30 cellular contexts compared by ENCODE assay signal in the genomic region with DNA sequence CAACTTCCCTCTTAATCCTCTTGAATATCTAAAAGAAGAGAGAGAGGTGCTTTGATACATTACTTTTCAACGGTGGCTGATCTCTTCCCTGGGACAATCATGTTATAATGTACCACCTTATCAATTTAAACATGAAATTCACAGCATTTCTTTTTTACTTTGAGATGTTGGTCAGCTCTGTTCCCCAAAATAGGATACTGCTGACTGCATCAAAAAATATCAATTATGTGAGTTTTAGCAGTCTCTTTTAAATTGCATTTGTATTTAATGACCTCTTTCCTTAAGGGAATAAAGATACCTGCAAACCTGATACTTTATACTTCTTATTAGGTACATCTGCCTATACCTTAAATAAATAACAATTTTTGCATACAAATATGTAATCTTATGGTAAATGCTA. TPM values are rescaled to one million over a fixed set of nuclear protein-coding genes. Genes with fewer than 3 reads are reported as not detected.
"Had no signal": no experiment of that assay in that cellular context is flagged by ENCODE, and none has a peak within 500 bp of the region (broad histone marks: within the 10 kb centered on the region; RNA-seq: fewer than 3 reads in every experiment).

No MANE protein-coding gene starts in this region.

- H3K27ac Mint-ChIP-seq: stimulated activated effector memory CD8-positive, alpha-beta T cell treated with anti-CD3 and anti-CD28 coated beads, Interleukin-12 subunit alpha, Interleukin-12 subunit beta, amount 100 ng/mL, for 72 hours; stimulated activated memory B cell treated with anti-CD40 and anti-IgM and Interleukin-4, amounts not matched to agents 10 μg/mL and 1 μg/mL and 100 μg/mL, for 72 hours; stimulated activated naive B cell treated with anti-CD40 and anti-IgM and Interleukin-4, amounts not matched to agents 10 μg/mL and 1 μg/mL and 100 μg/mL, for 72 hours; stimulated activated naive CD8-positive, alpha-beta T cell treated with anti-CD3 and anti-CD28 coated beads, Interleukin-15, amount 100 ng/mL, for 72 hours; stimulated activated naive CD8-positive, alpha-beta T cell treated with anti-CD3 and anti-CD28 coated beads, Interleukin-15, Interleukin-2, amounts not matched to agents 100 ng/mL and 50 ng/mL, for 24 hours had no signal

- DNase-seq: stimulated activated CD4-positive, alpha-beta T cell treated with anti-CD3 and anti-CD28 coated beads, Interleukin-2, amount 100 ng/mL, for 48 hours; stimulated activated CD4-positive, alpha-beta T cell treated with anti-CD3 and anti-CD28 coated beads, Interleukin-4, amount 100 ng/mL, for 1 hour; stimulated activated CD4-positive, alpha-beta T cell treated with anti-CD3 and anti-CD28 coated beads, Interleukin-4, amount 100 ng/mL, for 24 hours; stimulated activated CD4-positive, alpha-beta T cell treated with anti-CD3 and anti-CD28 coated beads, Interleukin-4, amount 100 ng/mL, for 4 hours; stimulated activated CD8-positive, alpha-beta memory T cell treated with anti-CD3 and anti-CD28 coated beads, Interleukin-4, amount 100 ng/mL, for 48 hours; stimulated activated naive B cell treated with anti-CD40 and anti-IgM and Interleukin-4, amounts not matched to agents 10 μg/mL and 1 μg/mL and 100 μg/mL, for 72 hours; stimulated activated naive CD4-positive, alpha-beta T cell; stimulated activated naive CD4-positive, alpha-beta T cell treated with Interleukin-2 at 50 U/mL for 16 hours; stimulated activated naive CD8-positive, alpha-beta T cell treated with anti-CD3 and anti-CD28 coated beads, Interleukin-15, amount 100 ng/mL, for 72 hours; stimulated activated naive CD8-positive, alpha-beta T cell treated with anti-CD3 and anti-CD28 coated beads, Interleukin-15, Interleukin-2, amounts not matched to agents 100 U/mL and 50 U/mL, for 24 hours; stomach; substantia nigra; testis; thyroid gland; tibial artery; transverse colon; trophoblast cell; upper lobe of left lung; upper lobe of right lung; uterus had no signal

- ATAC-seq: stimulated activated effector memory CD8-positive, alpha-beta T cell treated with anti-CD3 and anti-CD28 coated beads, Interleukin-12 subunit alpha, Interleukin-12 subunit beta, amount 100 ng/mL, for 72 hours; stimulated activated memory B cell treated with anti-CD40 and anti-IgM and Interleukin-4, amounts not matched to agents 10 μg/mL and 1 μg/mL and 100 μg/mL, for 72 hours; stimulated activated naive B cell treated with anti-CD40 and anti-IgM and Interleukin-4, amounts not matched to agents 10 μg/mL and 1 μg/mL and 100 μg/mL, for 72 hours; stimulated activated naive CD8-positive, alpha-beta T cell treated with anti-CD3 and anti-CD28 coated beads, Interleukin-15, amount 100 ng/mL, for 72 hours; stimulated activated naive CD8-positive, alpha-beta T cell treated with anti-CD3 and anti-CD28 coated beads, Interleukin-15, Interleukin-2, amounts not matched to agents 100 U/mL and 50 U/mL, for 24 hours; upper lobe of right lung had no signal

- H3K4me3 ChIP-seq: stomach, suprapubic skin, testis, thoracic aorta, thyroid gland, tibial artery, tibial nerve, transverse colon, upper lobe of left lung, upper lobe of right lung, uterus, vagina had no signal

- H3K27me3 Mint-ChIP-seq: stimulated activated memory B cell treated with anti-CD40 and anti-IgM and Interleukin-4, amounts not matched to agents 10 μg/mL and 1 μg/mL and 100 μg/mL, for 72 hours; stimulated activated naive B cell treated with anti-CD40 and anti-IgM and Interleukin-4, amounts not matched to agents 10 μg/mL and 1 μg/mL and 100 μg/mL, for 72 hours; stimulated activated naive CD8-positive, alpha-beta T cell treated with anti-CD3 and anti-CD28 coated beads, Interleukin-15, amount 100 ng/mL, for 72 hours; stimulated activated naive CD8-positive, alpha-beta T cell treated with anti-CD3 and anti-CD28 coated beads, Interleukin-15, Interleukin-2, amounts not matched to agents 100 ng/mL and 50 ng/mL, for 24 hours had no signal

- H3K4me3 Mint-ChIP-seq: stimulated activated effector memory CD8-positive, alpha-beta T cell treated with anti-CD3 and anti-CD28 coated beads, Interleukin-12 subunit alpha, Interleukin-12 subunit beta, amount 100 ng/mL, for 72 hours; stimulated activated memory B cell treated with anti-CD40 and anti-IgM and Interleukin-4, amounts not matched to agents 10 μg/mL and 1 μg/mL and 100 μg/mL, for 72 hours; stimulated activated naive B cell treated with anti-CD40 and anti-IgM and Interleukin-4, amounts not matched to agents 10 μg/mL and 1 μg/mL and 100 μg/mL, for 72 hours; stimulated activated naive CD8-positive, alpha-beta T cell treated with anti-CD3 and anti-CD28 coated beads, Interleukin-15, amount 100 ng/mL, for 72 hours; stimulated activated naive CD8-positive, alpha-beta T cell treated with anti-CD3 and anti-CD28 coated beads, Interleukin-15, Interleukin-2, amounts not matched to agents 100 ng/mL and 50 ng/mL, for 24 hours had no signal

- H3K36me3 ChIP-seq: stomach, suprapubic skin, thoracic aorta, thyroid gland, tibial artery, tibial nerve, transverse colon, upper lobe of left lung, upper lobe of right lung, uterus, vagina had no signal

- H3K27ac ChIP-seq: stomach, suprapubic skin, testis, thoracic aorta, thyroid gland, tibial artery, tibial nerve, transverse colon, upper lobe of left lung, upper lobe of right lung, uterus, vagina had no signal

- H3K4me1 ChIP-seq: stomach, suprapubic skin, testis, thyroid gland, tibial artery, tibial nerve, transverse colon, upper lobe of left lung, upper lobe of right lung, uterus, vagina had no signal

- H3K4me1 Mint-ChIP-seq: stimulated activated effector memory CD8-positive, alpha-beta T cell treated with anti-CD3 and anti-CD28 coated beads, Interleukin-12 subunit alpha, Interleukin-12 subunit beta, amount 100 ng/mL, for 72 hours; stimulated activated memory B cell treated with anti-CD40 and anti-IgM and Interleukin-4, amounts not matched to agents 10 μg/mL and 1 μg/mL and 100 μg/mL, for 72 hours; stimulated activated naive B cell treated with anti-CD40 and anti-IgM and Interleukin-4, amounts not matched to agents 10 μg/mL and 1 μg/mL and 100 μg/mL, for 72 hours; stimulated activated naive CD8-positive, alpha-beta T cell treated with anti-CD3 and anti-CD28 coated beads, Interleukin-15, amount 100 ng/mL, for 72 hours had no signal

- H3K27me3 ChIP-seq: stomach, suprapubic skin, testis, thyroid gland, tibial artery, tibial nerve, transverse colon, upper lobe of left lung, upper lobe of right lung, uterus, vagina had no signal

- H3K36me3 Mint-ChIP-seq: stimulated activated effector memory CD8-positive, alpha-beta T cell treated with anti-CD3 and anti-CD28 coated beads, Interleukin-12 subunit alpha, Interleukin-12 subunit beta, amount 100 ng/mL, for 72 hours; stimulated activated memory B cell treated with anti-CD40 and anti-IgM and Interleukin-4, amounts not matched to agents 10 μg/mL and 1 μg/mL and 100 μg/mL, for 72 hours; stimulated activated naive B cell treated with anti-CD40 and anti-IgM and Interleukin-4, amounts not matched to agents 10 μg/mL and 1 μg/mL and 100 μg/mL, for 72 hours had no signal

- H3K9me3 ChIP-seq: suprapubic skin, testis, thoracic aorta, thyroid gland, tibial artery, transverse colon, upper lobe of left lung, uterus, vagina had no signal

- FAIRE-seq: urothelium cell line had no signal

RNA-seq across cellular contexts. Expression of gene MARCHF11, which starts 58.4 kb away (rescaled TPM):
- total RNA-seq: stomach, subcutaneous adipose tissue, suprapubic skin, thoracic aorta, tibial nerve, transverse colon, upper lobe of left lung, upper lobe of right lung, ureter, vagina had no signal
- polyA plus RNA-seq: stomach had no signal
